In genomic region chr2:143934913-143935310, GRCh38 we compare ENCODE assay signal across 19 cellular contexts.
DNase-seq lines count a peak whose midpoint lies in the region; ATAC-seq and TF ChIP-seq lines count a peak whose summit lies in the region.
"Had no signal": no experiment of that assay in that cellular context is flagged by ENCODE, and none has a peak within 500 bp of the region (broad histone marks: within the 10 kb centered on the region; RNA-seq: fewer than 3 reads in every experiment).

No MANE protein-coding gene starts in this region.

- H3K36me3 Mint-ChIP-seq in nephron (ENCODE audit: low read depth): no peaks in the 10 kb centered on the region
- H3K36me3 Mint-ChIP-seq in chondrocyte (ENCODE audit: low read depth): peaks cover under 1% of the 10 kb centered on the region
- H3K36me3 Mint-ChIP-seq: stimulated activated memory B cell treated with anti-CD40 and anti-IgM and Interleukin-4, amounts not matched to agents 10 μg/mL and 1 μg/mL and 100 μg/mL, for 72 hours had no signal

- H3K9me3 ChIP-seq in endocrine pancreas (ENCODE audit: control insufficient read depth, low read length) (no peaks in the 10 kb centered on the region), tibial artery (no peaks in the 10 kb centered on the region), right lobe of liver (no peaks in the 10 kb centered on the region)
- H3K9me3 ChIP-seq: thyroid gland had no signal

- H3K27me3 Mint-ChIP-seq in nephron (ENCODE audit: low read depth): no peaks in the 10 kb centered on the region
- H3K27me3 Mint-ChIP-seq in chondrocyte (ENCODE audit: low read depth): no peaks in the 10 kb centered on the region

- peaks cover 51% of the 10 kb centered on the region for H3K4me1 Mint-ChIP-seq in nephron
- H3K4me1 Mint-ChIP-seq in chondrocyte (ENCODE audit: low read depth): peaks cover 15% of the 10 kb centered on the region

- H3K36me3 ChIP-seq in endocrine pancreas (ENCODE audit: control insufficient read depth, insufficient read depth, low read length) (no peaks in the 10 kb centered on the region), tibial artery (no peaks in the 10 kb centered on the region), right lobe of liver (no peaks in the 10 kb centered on the region)
- H3K36me3 ChIP-seq: BLaER1, cardiac muscle cell, thyroid gland had no signal

- TF ChIP-seq POLR2A in right lobe of liver (IDR thresholded peaks at IDR 0.05): no peak

- no peaks in the 10 kb centered on the region for H3K9me3 Mint-ChIP-seq in nephron
- no peaks in the 10 kb centered on the region for H3K9me3 Mint-ChIP-seq in chondrocyte (ENCODE audit: low read depth)
- H3K9me3 Mint-ChIP-seq: activated B cell treated with CpG ODN at 0.5 μM for 24 hours; stimulated activated memory B cell treated with anti-CD40 and anti-IgM and Interleukin-4, amounts not matched to agents 10 μg/mL and 1 μg/mL and 100 μg/mL, for 72 hours had no signal

- H3K4me1 ChIP-seq in endocrine pancreas (ENCODE audit: control insufficient read depth, insufficient read depth, low read length) (no peaks in the 10 kb centered on the region), tibial artery (peaks cover 0 to 21% (median 10%) of the 10 kb centered on the region in 4 donors), right lobe of liver (peaks cover 0 to 11% (median 0%) of the 10 kb centered on the region in 4 donors)

- WGBS in right lobe of liver (ENCODE audit: insufficient coverage, low coverage, low lambda C conversion rate, missing lambda C conversion rate): 64% methylated on average over 5 of the region's 5 CpGs

- H3K4me3 ChIP-seq in endocrine pancreas (ENCODE audit: control insufficient read depth, insufficient read depth, low read length) (peak overlapping the region; percentile 62), tibial artery (no peak overlapping the region), right lobe of liver (no peak overlapping the region)
- H3K4me3 ChIP-seq: BLaER1, cardiac muscle cell, thyroid gland had no signal

- peak overlapping the region; percentile 62 to 70 for H3K27ac ChIP-seq in tibial artery
- peak overlapping the region in 1 of 3 donors; percentile 3 for H3K27ac ChIP-seq in right lobe of liver
- H3K27ac ChIP-seq: BLaER1, cardiac muscle cell, thyroid gland had no signal

- TF ChIP-seq CTCF in nephron (IDR thresholded peaks at IDR 0.05; ENCODE audit: unreplicated experiment in 3 of 3) (no peak), tibial artery (IDR thresholded peaks at IDR 0.05) (no peak), right lobe of liver (IDR thresholded peaks at IDR 0.05) (no peak), chondrocyte (IDR thresholded peaks at IDR 0.05) (no peak)

- H3K27ac Mint-ChIP-seq in nephron: peak overlapping the region; percentile 67 to 85 (median 83)
- H3K27ac Mint-ChIP-seq in chondrocyte (ENCODE audit: unreplicated experiment): no peak overlapping the region

- intact Hi-C loops in tibial artery (cut with DNase I; ENCODE audit: low total_unique reads) (no loop called here), right lobe of liver (cut with DNase I) (no loop called here)

- DNase-seq in HCEC 1CT (peak; percentile 41), tibial artery (no peak), right lobe of liver (no peak), chondrocyte (ENCODE audit: low spot score) (no peak), DMS79 (lab: John Stamatoyannopoulos, UW) (no peak), germinal center (ENCODE audit: low spot score) (no peak)
- DNase-seq: activated B cell treated with CpG ODN at 0.5 μM for 24 hours; activated CD4-positive, alpha-beta T cell treated with anti-CD3 and anti-CD28 coated beads, Interleukin-2, amount 50 U/mL, for 48 hours; amniotic stem cell; EL; NCI-H510A; T-helper 9 cell; thyroid gland had no signal

- no peak for ATAC-seq in right lobe of liver
- ATAC-seq: HCT116; stimulated activated memory B cell treated with anti-CD40 and anti-IgM and Interleukin-4, amounts not matched to agents 10 μg/mL and 1 μg/mL and 100 μg/mL, for 72 hours had no signal

- peak overlapping the region; percentile 52 to 85 (median 56) for H3K4me3 Mint-ChIP-seq in nephron
- no peak overlapping the region for H3K4me3 Mint-ChIP-seq in chondrocyte (ENCODE audit: unreplicated experiment)
- H3K4me3 Mint-ChIP-seq: activated B cell treated with CpG ODN at 0.5 μM for 24 hours; stimulated activated memory B cell treated with anti-CD40 and anti-IgM and Interleukin-4, amounts not matched to agents 10 μg/mL and 1 μg/mL and 100 μg/mL, for 72 hours had no signal

- H3K9ac ChIP-seq in endocrine pancreas (ENCODE audit: control insufficient read depth, insufficient read depth, low read length): no peak overlapping the region
- H3K9ac ChIP-seq: BLaER1 had no signal

- H3K27me3 ChIP-seq in endocrine pancreas (ENCODE audit: control insufficient read depth, insufficient read depth, low read length) (no peaks in the 10 kb centered on the region), tibial artery (no peaks in the 10 kb centered on the region), right lobe of liver (no peaks in the 10 kb centered on the region)
- H3K27me3 ChIP-seq: thyroid gland had no signal
